Comparison of ENCODE assay signal across 1 cellular context in genomic region chr1:33258788-33259274, GRCh38.
TF ChIP-seq lines count a peak whose summit lies in the region.

No MANE protein-coding gene starts in this region.

TF ChIP-seq in liver, 16 proteins besides CTCF, POLR2A, EP300 and RAD21 (continued from another document):
- TF ChIP-seq REST (IDR thresholded peaks at IDR 0.05) = no peak
- no peak for TF ChIP-seq MAX (IDR thresholded peaks at IDR 0.05)
- peak; percentile 12 for TF ChIP-seq SP1 (IDR thresholded peaks at IDR 0.05)
